In the genomic region with DNA sequence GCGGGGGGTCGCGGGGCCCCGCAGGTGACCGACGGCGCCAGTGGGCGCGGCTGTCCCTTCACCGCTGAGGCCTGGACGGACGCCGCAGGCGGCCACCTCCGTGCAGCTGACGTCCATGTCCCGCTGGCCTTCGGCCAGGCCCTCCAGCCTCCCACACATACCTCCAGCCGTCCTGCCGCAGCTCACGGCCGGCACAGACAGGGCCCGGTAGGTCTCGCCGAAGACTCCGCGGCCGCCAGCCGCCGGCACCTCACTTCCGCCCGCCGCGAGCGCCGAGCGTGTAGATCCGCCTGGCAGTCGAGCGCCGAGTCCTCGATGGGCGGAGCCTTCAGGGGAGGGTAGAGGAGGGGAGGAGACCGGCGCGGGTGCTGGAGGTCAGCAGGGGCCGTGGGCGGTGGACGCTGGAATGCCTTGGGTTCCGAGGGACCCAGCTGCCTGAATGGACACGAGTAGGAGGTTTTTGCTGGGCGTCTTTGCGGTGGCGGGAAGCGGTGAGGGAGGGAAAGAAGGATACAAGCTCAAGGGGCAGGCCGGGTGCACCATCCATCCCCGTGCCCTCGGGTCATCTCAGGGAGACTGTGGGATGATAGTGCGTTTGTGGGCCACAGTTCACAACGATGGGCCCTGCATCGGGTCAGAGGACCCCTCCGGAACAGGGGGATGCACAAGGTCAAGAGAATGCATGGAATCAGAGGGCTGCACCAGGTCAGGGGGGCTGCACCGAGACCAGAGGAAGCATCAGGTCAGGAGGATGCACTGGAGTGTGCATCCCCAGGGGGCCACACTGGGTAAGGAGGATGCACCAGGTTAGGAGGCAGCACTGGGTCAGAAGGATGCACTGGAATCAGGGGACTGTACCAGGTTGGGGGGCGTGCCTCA, we compare ENCODE assay signal across 2 cellular contexts.
TF ChIP-seq lines count a peak whose summit lies in the region.

Gene EXOC2, minus strand, starts transcription at position 282 of the 879 bp plus-strand sequence. CDS start 55,321 bp downstream, outside the sequence.

TF ChIP-seq in A549, 52 proteins besides CTCF, POLR2A, EP300 and RAD21 (continued from another document):
- TF ChIP-seq, protein P1, sequence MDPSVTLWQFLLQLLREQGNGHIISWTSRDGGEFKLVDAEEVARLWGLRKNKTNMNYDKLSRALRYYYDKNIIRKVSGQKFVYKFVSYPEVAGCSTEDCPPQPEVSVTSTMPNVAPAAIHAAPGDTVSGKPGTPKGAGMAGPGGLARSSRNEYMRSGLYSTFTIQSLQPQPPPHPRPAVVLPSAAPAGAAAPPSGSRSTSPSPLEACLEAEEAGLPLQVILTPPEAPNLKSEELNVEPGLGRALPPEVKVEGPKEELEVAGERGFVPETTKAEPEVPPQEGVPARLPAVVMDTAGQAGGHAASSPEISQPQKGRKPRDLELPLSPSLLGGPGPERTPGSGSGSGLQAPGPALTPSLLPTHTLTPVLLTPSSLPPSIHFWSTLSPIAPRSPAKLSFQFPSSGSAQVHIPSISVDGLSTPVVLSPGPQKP (IDR thresholded peaks at IDR 0.05; ENCODE audit: low read depth, low read length) = 0 out of 2 replicates have a peak, but pooled peaks have one; percentile 67

TF ChIP-seq in WTC11, 78 proteins besides CTCF, POLR2A, EP300 and RAD21 (continued from another document and continues in another):
- TF ChIP-seq FOXK1 (CRISPR knock-in tag; IDR thresholded peaks at IDR 0.05) (peak; percentile 90), ATF6 (CRISPR knock-in tag; IDR thresholded peaks at IDR 0.05) (no peak), ATF1 (CRISPR knock-in tag; IDR thresholded peaks at IDR 0.05) (no peak), E2F5 (CRISPR knock-in tag; IDR thresholded peaks at IDR 0.05) (no peak), ZBTB21 (CRISPR knock-in tag; IDR thresholded peaks at IDR 0.05; ENCODE audit: borderline replicate concordance) (0 out of 2 replicates have a peak, but pooled peaks have one; percentile 9), NR3C1 (CRISPR knock-in tag; conservative IDR thresholded peaks at IDR 0.05; ENCODE audit: low read depth) (no peak), CREB1 (CRISPR knock-in tag; IDR thresholded peaks at IDR 0.05) (no peak), ETV6 (CRISPR knock-in tag; IDR thresholded peaks at IDR 0.05) (peak; percentile 84), ZNF138 (CRISPR knock-in tag; conservative IDR thresholded peaks at IDR 0.05) (no peak; the same call in 1 of the 2 replicates), E2F4 (CRISPR knock-in tag; IDR thresholded peaks at IDR 0.05; ENCODE audit: borderline replicate concordance, low read depth) (no peak), CREM (CRISPR knock-in tag; IDR thresholded peaks at IDR 0.05) (peak; percentile 56; the same call in 1 of the 2 replicates), ATF2 (CRISPR knock-in tag; IDR thresholded peaks at IDR 0.05; ENCODE audit: borderline replicate concordance, low read depth) (no peak), PRDM15 (CRISPR knock-in tag; IDR thresholded peaks at IDR 0.05) (no peak), MYBL2 (CRISPR knock-in tag; IDR thresholded peaks at IDR 0.05) (no peak), NR2C2 (CRISPR knock-in tag; IDR thresholded peaks at IDR 0.05) (no peak), TCF7 (CRISPR knock-in tag; IDR thresholded peaks at IDR 0.05; ENCODE audit: low read depth) (no peak), RORB (CRISPR knock-in tag; IDR thresholded peaks at IDR 0.05) (no peak), ZBTB43 (CRISPR knock-in tag; IDR thresholded peaks at IDR 0.05) (no peak)
- TF ChIP-seq, protein P2, sequence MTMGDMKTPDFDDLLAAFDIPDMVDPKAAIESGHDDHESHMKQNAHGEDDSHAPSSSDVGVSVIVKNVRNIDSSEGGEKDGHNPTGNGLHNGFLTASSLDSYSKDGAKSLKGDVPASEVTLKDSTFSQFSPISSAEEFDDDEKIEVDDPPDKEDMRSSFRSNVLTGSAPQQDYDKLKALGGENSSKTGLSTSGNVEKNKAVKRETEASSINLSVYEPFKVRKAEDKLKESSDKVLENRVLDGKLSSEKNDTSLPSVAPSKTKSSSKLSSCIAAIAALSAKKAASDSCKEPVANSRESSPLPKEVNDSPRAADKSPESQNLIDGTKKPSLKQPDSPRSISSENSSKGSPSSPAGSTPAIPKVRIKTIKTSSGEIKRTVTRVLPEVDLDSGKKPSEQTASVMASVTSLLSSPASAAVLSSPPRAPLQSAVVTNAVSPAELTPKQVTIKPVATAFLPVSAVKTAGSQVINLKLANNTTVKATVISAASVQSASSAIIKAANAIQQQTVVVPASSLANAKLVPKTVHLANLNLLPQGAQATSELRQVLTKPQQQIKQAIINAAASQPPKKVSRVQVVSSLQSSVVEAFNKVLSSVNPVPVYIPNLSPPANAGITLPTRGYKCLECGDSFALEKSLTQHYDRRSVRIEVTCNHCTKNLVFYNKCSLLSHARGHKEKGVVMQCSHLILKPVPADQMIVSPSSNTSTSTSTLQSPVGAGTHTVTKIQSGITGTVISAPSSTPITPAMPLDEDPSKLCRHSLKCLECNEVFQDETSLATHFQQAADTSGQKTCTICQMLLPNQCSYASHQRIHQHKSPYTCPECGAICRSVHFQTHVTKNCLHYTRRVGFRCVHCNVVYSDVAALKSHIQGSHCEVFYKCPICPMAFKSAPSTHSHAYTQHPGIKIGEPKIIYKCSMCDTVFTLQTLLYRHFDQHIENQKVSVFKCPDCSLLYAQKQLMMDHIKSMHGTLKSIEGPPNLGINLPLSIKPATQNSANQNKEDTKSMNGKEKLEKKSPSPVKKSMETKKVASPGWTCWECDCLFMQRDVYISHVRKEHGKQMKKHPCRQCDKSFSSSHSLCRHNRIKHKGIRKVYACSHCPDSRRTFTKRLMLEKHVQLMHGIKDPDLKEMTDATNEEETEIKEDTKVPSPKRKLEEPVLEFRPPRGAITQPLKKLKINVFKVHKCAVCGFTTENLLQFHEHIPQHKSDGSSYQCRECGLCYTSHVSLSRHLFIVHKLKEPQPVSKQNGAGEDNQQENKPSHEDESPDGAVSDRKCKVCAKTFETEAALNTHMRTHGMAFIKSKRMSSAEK (CRISPR knock-in tag; IDR thresholded peaks at IDR 0.05; ENCODE audit: borderline replicate concordance) = no peak
- TF ChIP-seq, protein P3, sequence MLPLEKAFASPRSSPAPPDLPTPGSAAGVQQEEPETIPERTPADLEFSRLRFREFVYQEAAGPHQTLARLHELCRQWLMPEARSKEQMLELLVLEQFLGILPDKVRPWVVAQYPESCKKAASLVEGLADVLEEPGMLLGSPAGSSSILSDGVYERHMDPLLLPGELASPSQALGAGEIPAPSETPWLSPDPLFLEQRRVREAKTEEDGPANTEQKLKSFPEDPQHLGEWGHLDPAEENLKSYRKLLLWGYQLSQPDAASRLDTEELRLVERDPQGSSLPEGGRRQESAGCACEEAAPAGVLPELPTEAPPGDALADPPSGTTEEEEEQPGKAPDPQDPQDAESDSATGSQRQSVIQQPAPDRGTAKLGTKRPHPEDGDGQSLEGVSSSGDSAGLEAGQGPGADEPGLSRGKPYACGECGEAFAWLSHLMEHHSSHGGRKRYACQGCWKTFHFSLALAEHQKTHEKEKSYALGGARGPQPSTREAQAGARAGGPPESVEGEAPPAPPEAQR (CRISPR knock-in tag; IDR thresholded peaks at IDR 0.05) = no peak
- TF ChIP-seq, protein P4, sequence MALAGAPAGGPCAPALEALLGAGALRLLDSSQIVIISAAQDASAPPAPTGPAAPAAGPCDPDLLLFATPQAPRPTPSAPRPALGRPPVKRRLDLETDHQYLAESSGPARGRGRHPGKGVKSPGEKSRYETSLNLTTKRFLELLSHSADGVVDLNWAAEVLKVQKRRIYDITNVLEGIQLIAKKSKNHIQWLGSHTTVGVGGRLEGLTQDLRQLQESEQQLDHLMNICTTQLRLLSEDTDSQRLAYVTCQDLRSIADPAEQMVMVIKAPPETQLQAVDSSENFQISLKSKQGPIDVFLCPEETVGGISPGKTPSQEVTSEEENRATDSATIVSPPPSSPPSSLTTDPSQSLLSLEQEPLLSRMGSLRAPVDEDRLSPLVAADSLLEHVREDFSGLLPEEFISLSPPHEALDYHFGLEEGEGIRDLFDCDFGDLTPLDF (CRISPR knock-in tag; IDR thresholded peaks at IDR 0.05) = no peak
- TF ChIP-seq, protein P5, sequence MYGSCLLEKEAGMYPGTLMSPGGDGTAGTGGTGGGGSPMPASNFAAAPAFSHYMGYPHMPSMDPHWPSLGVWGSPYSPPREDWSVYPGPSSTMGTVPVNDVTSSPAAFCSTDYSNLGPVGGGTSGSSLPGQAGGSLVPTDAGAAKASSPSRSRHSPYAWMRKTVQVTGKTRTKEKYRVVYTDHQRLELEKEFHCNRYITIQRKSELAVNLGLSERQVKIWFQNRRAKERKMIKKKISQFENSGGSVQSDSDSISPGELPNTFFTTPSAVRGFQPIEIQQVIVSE (CRISPR knock-in tag; IDR thresholded peaks at IDR 0.05; ENCODE audit: borderline replicate concordance) = no peak
